8 cellular contexts compared by ENCODE assay signal in the genomic region with DNA sequence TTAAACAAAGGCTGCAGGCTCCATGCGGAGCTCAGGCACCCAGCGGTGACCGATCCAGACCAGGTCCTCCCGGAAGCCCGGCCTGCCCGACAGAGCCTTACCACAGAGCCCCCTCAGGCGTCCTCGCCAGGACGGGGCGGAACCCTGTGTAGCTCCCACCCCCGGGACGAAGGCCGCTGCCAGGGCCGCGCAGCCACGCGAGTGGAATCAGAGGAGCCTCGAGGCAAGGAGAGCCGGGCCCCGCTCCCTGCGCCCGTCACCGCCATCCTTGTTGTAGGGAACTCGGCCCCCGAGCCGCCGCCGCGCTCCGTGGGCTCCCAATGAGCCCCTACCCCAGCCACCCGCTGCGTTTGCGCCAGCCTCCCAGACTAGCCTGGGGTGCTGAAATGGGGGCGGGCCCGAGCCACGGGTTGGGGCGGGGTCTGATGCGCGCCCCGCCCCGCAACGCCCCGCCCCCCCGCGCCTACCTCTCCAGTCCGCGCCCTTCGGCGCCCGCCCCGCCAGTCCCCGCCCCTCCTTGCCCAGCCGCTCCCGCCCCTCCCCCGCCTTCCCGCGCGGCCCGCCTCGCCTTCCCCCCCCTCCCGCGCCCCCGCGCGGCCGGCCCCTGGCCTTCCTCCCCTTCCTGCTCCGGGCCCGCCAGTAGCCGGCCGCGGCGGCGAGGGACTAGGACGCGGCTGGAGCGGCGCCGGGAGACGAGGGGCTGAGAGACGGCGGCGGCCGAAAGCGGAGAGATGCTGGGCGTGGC. TPM values are rescaled to one million over a fixed set of nuclear protein-coding genes. Genes with fewer than 3 reads are reported as not detected.
DNase-seq lines count a peak whose midpoint lies in the region; ATAC-seq, FAIRE-seq and TF ChIP-seq lines count a peak whose summit lies in the region.

TSS of gene LIMS1 (plus strand) at position 639 of the 745 bp plus-strand sequence. CDS start at position 732, 93 bp downstream.

- peak within 1 kb of the TSS; percentile 90 for H3K4me2 ChIP-seq in keratinocyte (ENCODE audit: control insufficient read depth, extremely low read depth, insufficient read depth, low read depth, low read length)

- DNase-seq in AG08395 (ENCODE audit: low spot score) (peak; percentile 97), NCI-H2227 treated with DMSO at 0.1 percent for 48 hours (lab: John Stamatoyannopoulos, UW) (peak; percentile 83), keratinocyte (ENCODE audit: low read depth, low spot score) (peak; percentile 49)
- peak; percentile 77 for DNase-seq in activated CD4-positive, CD25-positive, alpha-beta regulatory T cell treated with anti-CD3 and anti-CD28 coated beads, Interleukin-2, amount 50 U/mL, for 16 hours (ENCODE audit: low read depth, low spot score)
- peak; percentile 76 for DNase-seq in central memory CD4-positive, alpha-beta T cell
- peak; percentile 73 to 90 (median 74) for DNase-seq in stimulated activated CD4-positive, alpha-beta T cell treated with anti-CD3 and anti-CD28 coated beads, Interleukin-12 subunit alpha, Interleukin-12 subunit beta, amount 100 ng/mL, for 48 hours (ENCODE audit: low read depth in 2 of 3, low spot score in 1 of 3)

- ATAC-seq in GM18868 (IDR thresholded peaks at IDR 0.05; ENCODE audit: unreplicated experiment) = peak; percentile 86
- peak; percentile 80 for ATAC-seq in HG03103 (IDR thresholded peaks at IDR 0.05; ENCODE audit: low read depth, unreplicated experiment)

- peak within 1 kb of the TSS; percentile 91 for H3K9ac ChIP-seq in keratinocyte (ENCODE audit: control insufficient read depth, extremely low read depth, insufficient read depth, low read length)

- H2AFZ ChIP-seq in keratinocyte (ENCODE audit: control insufficient read depth, low read length) = peak within 1 kb of the TSS; percentile 70

- peaks cover 43% of the 10 kb centered on the region for H3K79me2 ChIP-seq in keratinocyte (ENCODE audit: control insufficient read depth, insufficient read depth, low read length)

- H4K20me1 ChIP-seq in keratinocyte (ENCODE audit: control insufficient read depth, extremely low read depth, insufficient read depth, low read length) = no peaks in the 10 kb centered on the region

- no peaks in the 10 kb centered on the region for H3K9me3 ChIP-seq in keratinocyte (ENCODE audit: control insufficient read depth, low read depth, low read length)

- no peaks in the 10 kb centered on the region for H3K9me1 ChIP-seq in keratinocyte (ENCODE audit: control insufficient read depth, extremely low read depth, insufficient read depth, low read length)

- peaks cover 34% of the 10 kb centered on the region for H3K4me1 ChIP-seq in keratinocyte (ENCODE audit: control insufficient read depth, extremely low read depth, insufficient read depth, low read length)

- peak in 1 of 3 experiments; percentile 11 for TF ChIP-seq CTCF in keratinocyte (optimal IDR thresholded peaks at IDR 0.05 in 1 of 3, IDR thresholded peaks at IDR 0.05 in 1 of 3, conservative IDR thresholded peaks at IDR 0.05 in 1 of 3; ENCODE audit: extremely low read depth in 1 of 3, insufficient read depth in 2 of 3, low read length in 3 of 3)

- peak within 1 kb of the TSS; percentile 78 to 91 (median 89) for H3K4me3 ChIP-seq in keratinocyte (ENCODE audit: control insufficient read depth in 2 of 3, extremely low read depth in 1 of 3, insufficient read depth in 2 of 3, low read depth in 1 of 3, low read length in 3 of 3)

- dilution Hi-C loops in keratinocyte (cut with MboI; ENCODE audit: extremely low pct_ligation_motif_present, low sequenced_read_pairs) = no loop called here

- H3K36me3 ChIP-seq in keratinocyte (ENCODE audit: control insufficient read depth in 2 of 2, extremely low read depth in 1 of 2, insufficient read depth in 2 of 2, low read length in 2 of 2) = no peaks in the 10 kb centered on the region

- no peak for FAIRE-seq in keratinocyte (lab: Jason Lieb, UNC)

- H3K27ac ChIP-seq in keratinocyte (ENCODE audit: control insufficient read depth, insufficient read depth, low read length) = peak within 1 kb of the TSS; percentile 91

- H3K27me3 ChIP-seq in keratinocyte (ENCODE audit: control insufficient read depth, extremely low read depth, insufficient read depth, low read length) = no peaks in the 10 kb centered on the region

RNA-seq across cellular contexts. Expression of gene LIMS1, which starts in this region (rescaled TPM):
- 62.5 to 99.3 TPM (median 72.5 TPM) in 3 replicates for polyA plus RNA-seq in keratinocyte
- 7.7 TPM for polyA plus RNA-seq in keratinocyte (2011; ENCODE audit: low read depth)
- polyA plus RNA-seq in keratinocyte (2011; cell fraction: cytosol; rRNA removed) = 51.4 and 63.6 TPM in 2 replicates
- polyA plus RNA-seq in keratinocyte (2011; cell fraction: nucleus; rRNA removed) = 44.7 and 46.4 TPM in 2 replicates
- 18.3 and 57.6 TPM in 2 replicates for polyA plus RNA-seq in keratinocyte (2012; ENCODE audit: low replicate concordance)
- 85.0 to 144 TPM (median 127 TPM) in 3 replicates for polyA minus RNA-seq in keratinocyte
- polyA minus RNA-seq in keratinocyte (2011; cell fraction: cytosol; rRNA and poly(A)+ RNA removed) = 69.3 TPM
- 40.9 and 96.6 TPM in 2 replicates for polyA minus RNA-seq in keratinocyte (2011; cell fraction: nucleus; rRNA and poly(A)+ RNA removed)

Comparison
In these comparisons a context has a peak if more than half of its experiments do, and no peak if none do; other contexts are left out.
1. Peak in every context shown above with its lines: DNase-seq, ATAC-seq, H3K4me3 ChIP-seq and H3K27ac ChIP-seq.